ENCODE assay signal across 26 cellular contexts in genomic region chr15:92953997-92954396, GRCh38. TPM values are rescaled to one million over a fixed set of nuclear protein-coding genes. Genes with fewer than 3 reads are reported as not detected.
DNase-seq lines count a peak whose midpoint lies in the region; ATAC-seq, FAIRE-seq and TF ChIP-seq lines count a peak whose summit lies in the region.
"Had no signal": no experiment of that assay in that cellular context is flagged by ENCODE, and none has a peak within 500 bp of the region (broad histone marks: within the 10 kb centered on the region; RNA-seq: fewer than 3 reads in every experiment).

No MANE protein-coding gene starts in this region.

- TF ChIP-seq EP300 in K562 (IDR thresholded peaks at IDR 0.05; ENCODE audit: low read length): no peak

- H3K79me2 ChIP-seq in K562 (ENCODE audit: control insufficient read depth, insufficient read depth, low read length) (peaks cover 5% of the 10 kb centered on the region; the same call in 1 of the 3 replicates), trophoblast cell (ENCODE audit: control insufficient read depth, insufficient read depth, low read length, poor library complexity) (no peaks in the 10 kb centered on the region)

- H3K23ac ChIP-seq in trophoblast cell (ENCODE audit: low read length): no peak overlapping the region

- no peak overlapping the region for H3K4me2 ChIP-seq in K562 (ENCODE audit: insufficient read depth, low read length)
- H3K4me2 ChIP-seq in trophoblast cell (ENCODE audit: low read length): no peak overlapping the region
- H3K4me2 ChIP-seq: BLaER1 had no signal

- H3K36me3 Mint-ChIP-seq in T-helper 17 cell (ENCODE audit: low read depth): peaks cover 20% of the 10 kb centered on the region

- BruUV-seq in K562 (replicated peaks; lab: Mats Ljungman, UMichigan): no TSS peak

- H4K8ac ChIP-seq in trophoblast cell (ENCODE audit: low read depth, low read length): no peak overlapping the region

- intact Hi-C loops in heart left ventricle (cut with DNase I): no loop called here
- intact Hi-C loops in K562 (cut with micrococcal nuclease): no loop called here
- intact Hi-C loops in upper lobe of right lung (cut with DNase I): no loop called here

- H3K9me3 ChIP-seq in cardiac muscle cell (ENCODE audit: low read depth): no peaks in the 10 kb centered on the region
- H3K9me3 ChIP-seq in heart left ventricle: peaks cover 0 to 17% (median 15%) of the 10 kb centered on the region in 12 donors
- peaks cover 11% of the 10 kb centered on the region for H3K9me3 ChIP-seq in T-helper 17 cell (ENCODE audit: control insufficient read depth, low read length, poor library complexity, severe bottlenecking)
- peaks cover 7% of the 10 kb centered on the region; the same call in 1 of the 2 replicates for H3K9me3 ChIP-seq in K562 (replicated peaks; ENCODE audit: control insufficient read depth, insufficient read depth, low read depth, low read length)
- H3K9me3 ChIP-seq in trophoblast cell (ENCODE audit: insufficient read depth, low read depth, low read length): peaks cover 1% of the 10 kb centered on the region
- peaks cover 14% of the 10 kb centered on the region for H3K9me3 ChIP-seq in upper lobe of right lung
- H3K9me3 ChIP-seq: BE2C had no signal

- peak overlapping the region; percentile 56 for H3K27ac Mint-ChIP-seq in T-helper 17 cell

- no peak overlapping the region for H3K4me3 Mint-ChIP-seq in T-helper 17 cell
- H3K4me3 Mint-ChIP-seq: CD14-positive monocyte; CD4-positive, alpha-beta memory T cell; CD4-positive, CD25-positive, alpha-beta regulatory T cell; CD8-positive, alpha-beta memory T cell had no signal

- H3K4me1 ChIP-seq in cardiac muscle cell (ENCODE audit: low read depth): peaks cover 5% of the 10 kb centered on the region
- H3K4me1 ChIP-seq in heart left ventricle: peaks cover 0 to 19% (median 2%) of the 10 kb centered on the region in 12 donors
- no peaks in the 10 kb centered on the region for H3K4me1 ChIP-seq in K562 (replicated peaks in 1 of 2; ENCODE audit: control insufficient read depth in 2 of 2, insufficient read depth in 2 of 2, low read length in 2 of 2)
- no peaks in the 10 kb centered on the region for H3K4me1 ChIP-seq in trophoblast cell (ENCODE audit: control insufficient read depth in 1 of 2, insufficient read depth in 2 of 2, low read length in 2 of 2)
- no peaks in the 10 kb centered on the region for H3K4me1 ChIP-seq in upper lobe of right lung
- H3K4me1 ChIP-seq: BE2C, BLaER1 had no signal

- H2BK120ac ChIP-seq in trophoblast cell (ENCODE audit: insufficient read depth, low read length, poor library complexity): no peak overlapping the region

- DNase-seq in cardiac muscle cell (ENCODE audit: low read depth in 1 of 2, low spot score in 1 of 2): no peak
- no peak for DNase-seq in heart left ventricle
- DNase-seq in T-helper 17 cell: no peak
- DNase-seq in K562 (ENCODE audit: extremely low read depth in 1 of 4, low spot score in 3 of 4): no peak
- peak in 1 of 2 donors; percentile 21 for DNase-seq in trophoblast cell
- no peak for DNase-seq in upper lobe of right lung
- DNase-seq: 8988T; C1 segment of cervical spinal cord; CD4-positive, alpha-beta memory T cell; CD8-positive, alpha-beta memory T cell; COR-L47; DMS 273 treated with DMSO at 0.1 percent for 48 hours; DMS153; DMS79; EL; GDM1 had no signal

- no peak overlapping the region for H2BK12ac ChIP-seq in trophoblast cell (ENCODE audit: low read length)

- CTCF ChIA-PET in K562 (lab: Yijun Ruan, JAX; ENCODE audit: low intra/inter-chr PET ratio): no interaction called here

- ATAC-seq in heart left ventricle (no peak), T-helper 17 cell (no peak), K562 (no peak), HG02588 (IDR thresholded peaks at IDR 0.05; ENCODE audit: unreplicated experiment) (no peak), GM19328 (IDR thresholded peaks at IDR 0.05; ENCODE audit: unreplicated experiment) (no peak), upper lobe of right lung (no peak)

- no peak overlapping the region for H2AK5ac ChIP-seq in trophoblast cell (ENCODE audit: low read length)

- H3K27me3 ChIP-seq in cardiac muscle cell (no peaks in the 10 kb centered on the region), heart left ventricle (no peaks in the 10 kb centered on the region), K562 (ENCODE audit: control insufficient read depth in 2 of 2, insufficient read depth in 2 of 2, low read length in 2 of 2) (no peaks in the 10 kb centered on the region), trophoblast cell (ENCODE audit: insufficient read depth, low read length) (no peaks in the 10 kb centered on the region), upper lobe of right lung (no peaks in the 10 kb centered on the region)
- H3K27me3 ChIP-seq: BE2C, BLaER1 had no signal

- H3K79me1 ChIP-seq in trophoblast cell (ENCODE audit: low read length): no peaks in the 10 kb centered on the region

- H3K27me3 Mint-ChIP-seq in T-helper 17 cell: no peaks in the 10 kb centered on the region
- H3K27me3 Mint-ChIP-seq: CD4-positive, alpha-beta memory T cell; CD4-positive, CD25-positive, alpha-beta regulatory T cell; CD8-positive, alpha-beta memory T cell had no signal

- H2AFZ ChIP-seq in K562 (ENCODE audit: low read depth, low read length): no peak overlapping the region
- H2AFZ ChIP-seq in trophoblast cell (ENCODE audit: insufficient read depth, low read length, poor library complexity): no peak overlapping the region

- in situ Hi-C loops in K562 (cut with MboI): no loop called here

- H3K4me3 ChIP-seq in cardiac muscle cell (no peak overlapping the region), heart left ventricle (no peak overlapping the region), K562 (no peak overlapping the region), trophoblast cell (ENCODE audit: low read depth, low read length) (no peak overlapping the region), upper lobe of right lung (no peak overlapping the region)
- H3K4me3 ChIP-seq: BLaER1, GM12878 had no signal

- POLR2A ChIA-PET in K562 (lab: Yijun Ruan, JAX): interaction anchor here (0.7 to 1.5 kb wide), 4 partner anchors 14 to 145 kb away, joined by 3 to 5 read pairs (median 4); no protein-coding TSS in a partner anchor

- no peaks in the 10 kb centered on the region for H4K20me1 ChIP-seq in K562 (replicated peaks; ENCODE audit: control insufficient read depth, insufficient read depth, low read length)
- H4K20me1 ChIP-seq: BLaER1 had no signal

- peaks cover 87% of the 10 kb centered on the region for H3K36me3 ChIP-seq in cardiac muscle cell
- H3K36me3 ChIP-seq in heart left ventricle: peaks cover 19 to 100% (median 96%) of the 10 kb centered on the region in 9 donors
- peaks cover 92% of the 10 kb centered on the region for H3K36me3 ChIP-seq in K562 (ENCODE audit: control insufficient read depth, insufficient read depth, low read length)
- peaks cover 17 to 40% of the 10 kb centered on the region in 2 experiments for H3K36me3 ChIP-seq in trophoblast cell (ENCODE audit: control insufficient read depth in 1 of 2, insufficient read depth in 2 of 2, low read length in 2 of 2)
- peaks cover 98% of the 10 kb centered on the region for H3K36me3 ChIP-seq in upper lobe of right lung

- no peak overlapping the region for H3K14ac ChIP-seq in trophoblast cell (ENCODE audit: low read length)

- H3K27ac ChIP-seq in cardiac muscle cell: peak overlapping the region; percentile 24
- no peak overlapping the region for H3K27ac ChIP-seq in heart left ventricle
- H3K27ac ChIP-seq in K562 (ENCODE audit: extremely low read depth, low read depth, low read length): no peak overlapping the region
- no peak overlapping the region for H3K27ac ChIP-seq in trophoblast cell (ENCODE audit: low read depth, low read length)
- no peak overlapping the region for H3K27ac ChIP-seq in upper lobe of right lung
- H3K27ac ChIP-seq: BLaER1 had no signal

- H3K18ac ChIP-seq in trophoblast cell (ENCODE audit: low read length): no peak overlapping the region

- no peak overlapping the region for H4K12ac ChIP-seq in trophoblast cell (ENCODE audit: low read depth, low read length)

- no peak for TF ChIP-seq RAD21 in K562 (CRISPR knock-in tag; conservative IDR thresholded peaks at IDR 0.05 in 1 of 2, IDR thresholded peaks at IDR 0.05 in 1 of 2)

- no peak for TF ChIP-seq CTCF in cardiac muscle cell (IDR thresholded peaks at IDR 0.05; ENCODE audit: low read depth, low read length)
- TF ChIP-seq CTCF in heart left ventricle (IDR thresholded peaks at IDR 0.05): no peak
- TF ChIP-seq CTCF in K562 (IDR thresholded peaks at IDR 0.05 in 2 of 3, conservative IDR thresholded peaks at IDR 0.05 in 1 of 3; ENCODE audit: insufficient read depth in 2 of 3, low read depth in 1 of 3, low read length in 3 of 3): no peak
- no peak for TF ChIP-seq CTCF in upper lobe of right lung (IDR thresholded peaks at IDR 0.05)

- H3K9me1 ChIP-seq in K562 (ENCODE audit: control insufficient read depth, insufficient read depth, low read length): no peaks in the 10 kb centered on the region

- H3K4ac ChIP-seq in trophoblast cell (ENCODE audit: low read depth, low read length): no peak overlapping the region

- H3K9ac ChIP-seq in K562 (ENCODE audit: insufficient read depth in 1 of 2, low read depth in 2 of 2, low read length in 2 of 2) (no peak overlapping the region), trophoblast cell (ENCODE audit: low read length) (no peak overlapping the region)
- H3K9ac ChIP-seq: BLaER1 had no signal

- FAIRE-seq in K562 (lab: Jason Lieb, UNC): peak; percentile 11
- FAIRE-seq: A204.1, GM12878, GM12892, GM18507 had no signal

- peaks cover 21% of the 10 kb centered on the region for H3K4me1 Mint-ChIP-seq in T-helper 17 cell

- no peak overlapping the region for H4K91ac ChIP-seq in trophoblast cell (ENCODE audit: low read depth, low read length)

- peak overlapping the region; percentile 13 for H2BK5ac ChIP-seq in trophoblast cell (ENCODE audit: low read depth, low read length, poor library complexity)

- TF ChIP-seq POLR2A in heart left ventricle (IDR thresholded peaks at IDR 0.05) (no peak), K562 (conservative IDR thresholded peaks at IDR 0.05) (no peak)

- WGBS in heart left ventricle, 4 donors: 96 to 100% (median 98%) methylated on average over 6 of the region's 6 CpGs
- WGBS in K562 (ENCODE audit: insufficient coverage, low coverage, missing lambda C conversion rate): 97% methylated on average over 6 of the region's 6 CpGs
- WGBS in trophoblast cell (ENCODE audit: extremely low coverage, insufficient coverage, insufficient read length): no CpG with 5 or more reads among the region's 6 CpGs

RNA-seq across cellular contexts. Expression of gene CHD2, which starts 53.9 kb away (rescaled TPM):
- total RNA-seq in cardiac muscle cell (49.5 and 118 TPM in 2 replicates), heart left ventricle (10 to 100 TPM; 28.3 to 76.8 (median 46.4) TPM), T-helper 17 cell (100 to 1,000 TPM; 505 to 520 TPM), K562 (2014; rRNA removed) (38.9 and 47.3 TPM in 2 replicates), K562 (2014; rRNA removed; fragmentation: Illumina TruSeq; extraction: Trizol) (59.0 and 66.0 TPM in 2 replicates), K562 (2015; rRNA removed; fragmentation: Illumina TruSeq; extraction: Trizol) (45.5 and 49.7 TPM in 2 replicates), K562 (2021) (57.8 and 61.9 TPM in 2 replicates), upper lobe of right lung (161 TPM)
- polyA plus RNA-seq in cardiac muscle cell (60.8 and 90.6 TPM in 2 replicates), heart left ventricle (10 to 100 TPM; 23.1 to 28.7 TPM), K562 (2011; rRNA removed) (56.2 and 63.4 TPM in 2 replicates), K562 (2014; fragmentation: Illumina TruSeq; extraction: Trizol) (57.6 and 70.8 TPM in 2 replicates), K562 (2014; fragmentation: Nextera tagmentation; extraction: Ambion mirVana) (10 to 100 TPM; 50.0 to 53.6 TPM), K562 (2014; rRNA removed) (55.3 and 61.3 TPM in 2 replicates)
- 221 and 585 TPM in 2 replicates for total RNA-seq in K562 (2011; cell fraction: chromatin; rRNA removed; ENCODE audit: low replicate concordance)
- 101 and 147 TPM in 2 replicates for total RNA-seq in K562 (2011; cell fraction: nucleolus; rRNA removed)
- 282 and 390 TPM in 2 replicates for total RNA-seq in K562 (2011; cell fraction: nucleoplasm; rRNA removed)
- polyA plus RNA-seq in K562 (2011; cell fraction: cytosol; rRNA removed): 32.8 and 58.4 TPM in 2 replicates
- 192 and 194 TPM in 2 replicates for polyA plus RNA-seq in K562 (2011; cell fraction: nucleus; rRNA removed)
- polyA plus RNA-seq in K562 (2012): 33.7 and 57.7 TPM in 2 replicates
- polyA minus RNA-seq in K562 (2011; rRNA and poly(A)+ RNA removed): 167 and 232 TPM in 2 replicates
- 39.1 and 51.9 TPM in 2 replicates for polyA minus RNA-seq in K562 (2011; cell fraction: cytosol; rRNA and poly(A)+ RNA removed)
- 209 and 435 TPM in 2 replicates for polyA minus RNA-seq in K562 (2011; cell fraction: nucleus; rRNA and poly(A)+ RNA removed)
- 98.2 and 104 TPM in 2 replicates for polyA plus RNA-seq in trophoblast cell (2013)
